ENCODE assay signal across 1 cellular context in genomic region chr19:17229890-17230289, GRCh38.
TF ChIP-seq lines count a peak whose summit lies in the region.

No MANE protein-coding gene starts in this region.

TF ChIP-seq in K562, 482 proteins besides CTCF, POLR2A, EP300 and RAD21:
- TF ChIP-seq LEF1 (IDR thresholded peaks at IDR 0.05) (no peak), NFIC (IDR thresholded peaks at IDR 0.05) (peak; percentile 83), PML (IDR thresholded peaks at IDR 0.05; ENCODE audit: low read length) (no peak)
